ENCODE assay signal across 15 cellular contexts in genomic region chr10:78442836-78443550, GRCh38.
"Had no signal": no experiment of that assay in that cellular context is flagged by ENCODE, and none has a peak within 500 bp of the region (broad histone marks: within the 10 kb centered on the region; RNA-seq: fewer than 3 reads in every experiment).

No MANE protein-coding gene starts in this region.

- DNase-seq: activated CD4-positive, alpha-beta T cell treated with anti-CD3 and anti-CD28 coated beads for 4 hours; activated CD8-positive, alpha-beta memory T cell treated with anti-CD3 and anti-CD28 coated beads, Interleukin-2, amount 50 U/mL, for 4 hours; activated CD8-positive, alpha-beta T cell treated with anti-CD3 and anti-CD28 coated beads for 36 hours; activated naive CD4-positive, alpha-beta T cell; central memory CD4-positive, alpha-beta T cell; cortex of kidney; effector CD8-positive, alpha-beta T cell; heart left ventricle; kidney; left ventricle myocardium superior; mesendoderm had no signal

- FAIRE-seq: frontal cortex, kidney had no signal

- H3K27me3 ChIP-seq: tibial artery had no signal

- H3K9ac ChIP-seq: parathyroid adenoma had no signal

- ATAC-seq: activated CD8-positive, alpha-beta T cell treated with anti-CD3 and anti-CD28 coated beads for 36 hours; heart left ventricle; left ventricle myocardium superior had no signal

- H3K4me3 ChIP-seq: heart left ventricle, skin epidermis, tibial artery had no signal

- H3K36me3 ChIP-seq: heart left ventricle, tibial artery had no signal

- H3K9me3 ChIP-seq: heart left ventricle, tibial artery had no signal

- H3K27ac ChIP-seq: heart left ventricle, parathyroid adenoma, skin epidermis, tibial artery had no signal
